ENCODE assay signal across 1 cellular context in the genomic region with DNA sequence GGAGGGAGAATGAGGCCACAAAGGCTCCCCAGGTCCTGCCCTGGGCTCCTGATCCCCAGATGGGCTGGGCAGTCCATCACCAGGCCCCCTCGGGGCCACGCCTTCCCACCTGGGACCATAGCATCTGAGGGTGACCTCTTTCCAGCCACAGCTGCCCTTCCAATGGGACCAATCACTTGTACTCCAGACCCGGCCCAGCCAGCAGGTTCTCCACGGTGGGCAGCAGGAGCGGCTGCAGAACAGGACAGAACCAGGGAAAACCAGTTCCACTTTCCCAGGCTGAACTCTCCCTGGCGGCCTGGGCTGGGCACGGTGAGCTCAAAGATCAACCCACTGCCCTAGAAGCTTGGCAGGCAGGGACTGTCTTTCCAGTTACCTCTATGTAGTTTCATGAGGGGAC.
TF ChIP-seq lines count a peak whose summit lies in the region.

No MANE protein-coding gene starts in this region.

TF ChIP-seq in liver, 16 proteins besides CTCF, POLR2A, EP300 and RAD21 (continued from another document):
- TF ChIP-seq, protein P1, sequence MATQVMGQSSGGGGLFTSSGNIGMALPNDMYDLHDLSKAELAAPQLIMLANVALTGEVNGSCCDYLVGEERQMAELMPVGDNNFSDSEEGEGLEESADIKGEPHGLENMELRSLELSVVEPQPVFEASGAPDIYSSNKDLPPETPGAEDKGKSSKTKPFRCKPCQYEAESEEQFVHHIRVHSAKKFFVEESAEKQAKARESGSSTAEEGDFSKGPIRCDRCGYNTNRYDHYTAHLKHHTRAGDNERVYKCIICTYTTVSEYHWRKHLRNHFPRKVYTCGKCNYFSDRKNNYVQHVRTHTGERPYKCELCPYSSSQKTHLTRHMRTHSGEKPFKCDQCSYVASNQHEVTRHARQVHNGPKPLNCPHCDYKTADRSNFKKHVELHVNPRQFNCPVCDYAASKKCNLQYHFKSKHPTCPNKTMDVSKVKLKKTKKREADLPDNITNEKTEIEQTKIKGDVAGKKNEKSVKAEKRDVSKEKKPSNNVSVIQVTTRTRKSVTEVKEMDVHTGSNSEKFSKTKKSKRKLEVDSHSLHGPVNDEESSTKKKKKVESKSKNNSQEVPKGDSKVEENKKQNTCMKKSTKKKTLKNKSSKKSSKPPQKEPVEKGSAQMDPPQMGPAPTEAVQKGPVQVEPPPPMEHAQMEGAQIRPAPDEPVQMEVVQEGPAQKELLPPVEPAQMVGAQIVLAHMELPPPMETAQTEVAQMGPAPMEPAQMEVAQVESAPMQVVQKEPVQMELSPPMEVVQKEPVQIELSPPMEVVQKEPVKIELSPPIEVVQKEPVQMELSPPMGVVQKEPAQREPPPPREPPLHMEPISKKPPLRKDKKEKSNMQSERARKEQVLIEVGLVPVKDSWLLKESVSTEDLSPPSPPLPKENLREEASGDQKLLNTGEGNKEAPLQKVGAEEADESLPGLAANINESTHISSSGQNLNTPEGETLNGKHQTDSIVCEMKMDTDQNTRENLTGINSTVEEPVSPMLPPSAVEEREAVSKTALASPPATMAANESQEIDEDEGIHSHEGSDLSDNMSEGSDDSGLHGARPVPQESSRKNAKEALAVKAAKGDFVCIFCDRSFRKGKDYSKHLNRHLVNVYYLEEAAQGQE (IDR thresholded peaks at IDR 0.05), result no peak
- TF ChIP-seq, protein P2, sequence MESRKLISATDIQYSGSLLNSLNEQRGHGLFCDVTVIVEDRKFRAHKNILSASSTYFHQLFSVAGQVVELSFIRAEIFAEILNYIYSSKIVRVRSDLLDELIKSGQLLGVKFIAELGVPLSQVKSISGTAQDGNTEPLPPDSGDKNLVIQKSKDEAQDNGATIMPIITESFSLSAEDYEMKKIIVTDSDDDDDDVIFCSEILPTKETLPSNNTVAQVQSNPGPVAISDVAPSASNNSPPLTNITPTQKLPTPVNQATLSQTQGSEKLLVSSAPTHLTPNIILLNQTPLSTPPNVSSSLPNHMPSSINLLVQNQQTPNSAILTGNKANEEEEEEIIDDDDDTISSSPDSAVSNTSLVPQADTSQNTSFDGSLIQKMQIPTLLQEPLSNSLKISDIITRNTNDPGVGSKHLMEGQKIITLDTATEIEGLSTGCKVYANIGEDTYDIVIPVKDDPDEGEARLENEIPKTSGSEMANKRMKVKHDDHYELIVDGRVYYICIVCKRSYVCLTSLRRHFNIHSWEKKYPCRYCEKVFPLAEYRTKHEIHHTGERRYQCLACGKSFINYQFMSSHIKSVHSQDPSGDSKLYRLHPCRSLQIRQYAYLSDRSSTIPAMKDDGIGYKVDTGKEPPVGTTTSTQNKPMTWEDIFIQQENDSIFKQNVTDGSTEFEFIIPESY (IDR thresholded peaks at IDR 0.05), result no peak
- peak; percentile 12 for TF ChIP-seq HNF4G (IDR thresholded peaks at IDR 0.05)
- TF ChIP-seq SP1 (IDR thresholded peaks at IDR 0.05), result no peak
- no peak for TF ChIP-seq NR2F2 (IDR thresholded peaks at IDR 0.05)
- TF ChIP-seq EGR1 (IDR thresholded peaks at IDR 0.05; ENCODE audit: low read depth in 2 of 2), result no peak
